8 cellular contexts compared by ENCODE assay signal in the genomic region with DNA sequence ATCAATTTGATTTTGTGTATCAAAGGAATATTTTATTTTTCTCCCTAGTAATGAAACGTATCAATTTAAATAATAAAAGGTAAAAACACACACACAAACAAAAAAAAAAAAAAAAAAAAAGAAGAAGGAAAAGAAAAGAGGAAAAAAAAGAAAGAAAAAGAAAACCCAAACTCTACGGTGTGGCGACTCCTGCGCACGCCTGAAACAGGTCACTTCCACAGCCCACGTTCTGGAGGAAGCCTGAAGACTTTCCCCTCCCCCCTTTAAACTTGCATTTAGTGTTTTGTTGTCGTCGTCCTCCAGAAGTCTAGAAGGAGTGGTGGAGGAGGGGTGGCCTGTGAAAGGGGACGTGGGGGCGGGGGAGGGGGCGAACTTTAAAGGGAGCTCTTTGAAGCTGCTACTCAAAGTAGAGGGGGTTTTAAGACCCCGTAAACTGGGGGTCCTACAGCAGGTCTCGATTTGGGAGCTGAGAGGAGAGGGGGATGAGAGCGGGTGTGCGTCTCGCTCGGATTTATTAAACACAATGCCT. TPM values are rescaled to one million over a fixed set of nuclear protein-coding genes. Genes with fewer than 3 reads are reported as not detected.
DNase-seq lines count a peak whose midpoint lies in the region; ATAC-seq and TF ChIP-seq lines count a peak whose summit lies in the region.

No MANE protein-coding gene starts in this region.

- peaks cover 26% of the 10 kb centered on the region for H3K27me3 Mint-ChIP-seq in activated T-cell treated with anti-CD3 and anti-CD28 coated beads, Interleukin-2, amount 50 U/mL, for 24 hours
- H3K27me3 Mint-ChIP-seq in effector memory CD8-positive, alpha-beta T cell = peaks cover 0 to 8% of the 10 kb centered on the region in 2 donors

- H3K27ac ChIP-seq in RWPE1 = no peak overlapping the region

- peak overlapping the region; percentile 99 for H3K27ac Mint-ChIP-seq in activated T-cell treated with anti-CD3 and anti-CD28 coated beads, Interleukin-2, amount 50 U/mL, for 24 hours
- peak overlapping the region; percentile 99 for H3K27ac Mint-ChIP-seq in effector memory CD8-positive, alpha-beta T cell

- CTCF ChIA-PET in RWPE1 (lab: Yijun Ruan, JAX) = interaction anchor here (0.6 to 1.5 kb wide), 3 partner anchors 82 to 364 kb away, joined by 4 to 5 read pairs (median 4); no protein-coding TSS in a partner anchor

- peaks cover 19% of the 10 kb centered on the region for H3K36me3 Mint-ChIP-seq in activated T-cell treated with anti-CD3 and anti-CD28 coated beads, Interleukin-2, amount 50 U/mL, for 24 hours (ENCODE audit: low read depth)
- peaks cover 39% of the 10 kb centered on the region for H3K36me3 Mint-ChIP-seq in effector memory CD8-positive, alpha-beta T cell (ENCODE audit: insufficient read depth)

- H3K4me1 Mint-ChIP-seq in activated T-cell treated with anti-CD3 and anti-CD28 coated beads, Interleukin-2, amount 50 U/mL, for 24 hours (ENCODE audit: low read depth) = peaks cover 37% of the 10 kb centered on the region
- H3K4me1 Mint-ChIP-seq in effector memory CD8-positive, alpha-beta T cell (ENCODE audit: low read depth in 2 of 2) = peaks cover 26 to 32% of the 10 kb centered on the region in 2 donors

- no peak for ATAC-seq in effector memory CD8-positive, alpha-beta T cell (replicated peaks)
- ATAC-seq in GM18868 (IDR thresholded peaks at IDR 0.05; ENCODE audit: unreplicated experiment) = no peak

- DNase-seq in activated T-cell treated with anti-CD3 and anti-CD28 coated beads, Interleukin-2, amount 50 U/mL, for 24 hours = no peak
- no peak for DNase-seq in activated T-cell treated with anti-CD3 and anti-CD28 coated beads for 4 hours
- DNase-seq in SKM-1 (lab: John Stamatoyannopoulos, UW; ENCODE audit: unreplicated experiment) = peak; percentile 17
- no peak for DNase-seq in effector memory CD8-positive, alpha-beta T cell
- peak; percentile 35 for DNase-seq in posterior vena cava (ENCODE audit: low spot score)
- DNase-seq in RWPE1 (ENCODE audit: low spot score) = no peak
- DNase-seq in activated gamma-delta T cell (lab: John Stamatoyannopoulos, UW) = no peak

- intact Hi-C loops in posterior vena cava (cut with DNase I) = loop anchor here (5.0 kb wide), 3 partner anchors 38 to 838 kb away; no protein-coding TSS in a partner anchor

- no peaks in the 10 kb centered on the region for H3K9me3 Mint-ChIP-seq in activated T-cell treated with anti-CD3 and anti-CD28 coated beads, Interleukin-2, amount 50 U/mL, for 24 hours
- H3K9me3 Mint-ChIP-seq in effector memory CD8-positive, alpha-beta T cell = no peaks in the 10 kb centered on the region

- POLR2A ChIA-PET in RWPE1 (lab: Yijun Ruan, JAX; ENCODE audit: low non-redundant PET) = interaction anchor here (1.2 kb wide), 1 partner anchor 11 kb away, joined by 7 read pairs; no protein-coding TSS in a partner anchor

- TF ChIP-seq CTCF in RWPE1 (conservative IDR thresholded peaks at IDR 0.05; ENCODE audit: low read depth) = no peak

- H3K4me3 Mint-ChIP-seq in activated T-cell treated with anti-CD3 and anti-CD28 coated beads, Interleukin-2, amount 50 U/mL, for 24 hours = peak overlapping the region; percentile 91
- peak overlapping the region; percentile 99 to 100 for H3K4me3 Mint-ChIP-seq in effector memory CD8-positive, alpha-beta T cell

RNA-seq across cellular contexts. Expression of a gene that starts 2.3 kb away (rescaled TPM):
- 10 to 100 TPM; 45.5 to 50.9 TPM for total RNA-seq in posterior vena cava

Comparison
In these comparisons a context has a peak if more than half of its experiments do, and no peak if none do; other contexts are left out.
1. DNase-seq: peak in SKM-1 (single experiment) and posterior vena cava (single experiment); none in activated T-cell treated with anti-CD3 and anti-CD28 coated beads, Interleukin-2, amount 50 U/mL, for 24 hours (single experiment), activated T-cell treated with anti-CD3 and anti-CD28 coated beads for 4 hours (single experiment), effector memory CD8-positive, alpha-beta T cell (0 of 3), RWPE1 (single experiment) and activated gamma-delta T cell (single experiment).